Comparison of ENCODE assay signal across 15 cellular contexts in the genomic region with DNA sequence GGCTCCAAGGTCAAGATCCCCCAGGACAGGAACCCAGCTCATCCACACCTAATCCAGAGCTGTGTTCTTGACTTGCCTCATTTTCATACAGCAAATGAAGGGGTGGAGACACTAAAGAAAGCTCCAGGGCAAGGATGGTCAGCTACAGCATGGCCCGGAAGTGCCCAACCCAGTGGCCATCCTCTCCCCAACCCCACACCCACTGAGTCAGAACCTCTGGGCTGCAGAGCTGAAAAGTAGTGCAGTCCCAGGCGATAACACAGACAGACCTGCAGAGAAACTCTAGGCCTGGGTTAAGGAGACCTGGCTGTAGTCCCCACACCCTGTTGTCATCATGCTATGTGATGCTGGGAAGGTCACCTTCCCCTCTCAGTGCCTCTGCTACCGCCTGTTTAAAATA.
DNase-seq lines count a peak whose midpoint lies in the region; ATAC-seq and TF ChIP-seq lines count a peak whose summit lies in the region.
"Had no signal": no experiment of that assay in that cellular context is flagged by ENCODE, and none has a peak within 500 bp of the region (broad histone marks: within the 10 kb centered on the region; RNA-seq: fewer than 3 reads in every experiment).

No MANE protein-coding gene starts in this region.

- DNase-seq in MCF 10A (ENCODE audit: unreplicated experiment) (peak; percentile 63), breast epithelium (ENCODE audit: low spot score in 2 of 2) (no peak), PC-3 (peak; percentile 30), A673 (ENCODE audit: low spot score) (no peak)
- DNase-seq: NCI-H1417 treated with DMSO at 0.1 percent for 48 hours, NCI-H2227 treated with DMSO at 0.1 percent for 48 hours had no signal

- no peak overlapping the region for H3K4me3 Mint-ChIP-seq in MCF 10A (ENCODE audit: unreplicated experiment)
- H3K4me3 Mint-ChIP-seq: CD4-positive, CD25-positive, alpha-beta regulatory T cell had no signal

- BruUV-seq in MCF 10A (replicated peaks; lab: Mats Ljungman, UMichigan) (no TSS peak), PC-3 (replicated peaks; lab: Mats Ljungman, UMichigan) (no TSS peak), A673 (replicated peaks; lab: Mats Ljungman, UMichigan) (no TSS peak)

- H3K4me1 ChIP-seq in breast epithelium: no peaks in the 10 kb centered on the region
- H3K4me1 ChIP-seq in PC-3 (ENCODE audit: insufficient read depth, low read length): peaks cover 10% of the 10 kb centered on the region
- H3K4me1 ChIP-seq in A673 (ENCODE audit: insufficient read depth, low read length, poor library complexity, severe bottlenecking): peaks cover 31% of the 10 kb centered on the region

- peaks cover 4% of the 10 kb centered on the region for H3K4me1 Mint-ChIP-seq in MCF 10A (ENCODE audit: insufficient read depth, unreplicated experiment)
- H3K4me1 Mint-ChIP-seq: CD4-positive, CD25-positive, alpha-beta regulatory T cell had no signal

- no peaks in the 10 kb centered on the region for H4K20me1 ChIP-seq in PC-3 (ENCODE audit: low read length)

- H3F3A ChIP-seq in PC-3 (ENCODE audit: low read length, unreplicated experiment): no peaks in the 10 kb centered on the region

- no peaks in the 10 kb centered on the region for H3K27me3 Mint-ChIP-seq in MCF 10A (ENCODE audit: insufficient read depth, unreplicated experiment)
- H3K27me3 Mint-ChIP-seq: IgD-negative memory B cell had no signal

- TF ChIP-seq POLR2A in breast epithelium (IDR thresholded peaks at IDR 0.05): no peak

- H3K9ac ChIP-seq in PC-3 (ENCODE audit: low read length): no peak overlapping the region
- H3K9ac ChIP-seq: BLaER1, SK-N-SH had no signal

- H3K27me3 ChIP-seq in breast epithelium (no peaks in the 10 kb centered on the region), PC-3 (ENCODE audit: low read length) (no peaks in the 10 kb centered on the region), A673 (replicated peaks; ENCODE audit: insufficient read depth, low read depth, low read length, poor library complexity) (peaks cover 38% of the 10 kb centered on the region)
- H3K27me3 ChIP-seq: BLaER1 had no signal

- no peaks in the 10 kb centered on the region for H3K9me2 ChIP-seq in PC-3 (replicated peaks; ENCODE audit: low read length)
- H3K9me2 ChIP-seq: SK-N-SH had no signal

- H3K9me3 ChIP-seq in breast epithelium (no peaks in the 10 kb centered on the region), PC-3 (ENCODE audit: low read length) (no peaks in the 10 kb centered on the region), A673 (ENCODE audit: low read depth, low read length, poor library complexity, severe bottlenecking) (no peaks in the 10 kb centered on the region)
- H3K9me3 ChIP-seq: BLaER1, SK-N-SH had no signal

- POLR2A ChIA-PET in MCF 10A (lab: Yijun Ruan, JAX): interaction anchor here (0.6 to 1.4 kb wide), 5 partner anchors 10 to 97 kb away, joined by 3 to 8 read pairs (median 4); a partner anchor contains a TSS
- POLR2A ChIA-PET in PC-3 (lab: Charles Lee; ENCODE audit: unreplicated experiment): no interaction called here
- POLR2A ChIA-PET in A673 (lab: Charles Lee; ENCODE audit: low non-redundant PET): no interaction called here

- H3K36me3 Mint-ChIP-seq in MCF 10A (ENCODE audit: insufficient read depth, unreplicated experiment): no peaks in the 10 kb centered on the region
- H3K36me3 Mint-ChIP-seq: CD4-positive, CD25-positive, alpha-beta regulatory T cell; IgD-negative memory B cell had no signal

- no peak overlapping the region for H3K4me3 ChIP-seq in breast epithelium
- H3K4me3 ChIP-seq in PC-3 (ENCODE audit: low read length): no peak overlapping the region
- H3K4me3 ChIP-seq in A673 (ENCODE audit: low read depth, low read length, poor library complexity, severe bottlenecking): no peak overlapping the region
- H3K4me3 ChIP-seq: BLaER1 had no signal

- TF ChIP-seq CTCF in MCF 10A (IDR thresholded peaks at IDR 0.05; ENCODE audit: unreplicated experiment): no peak
- TF ChIP-seq CTCF in breast epithelium (IDR thresholded peaks at IDR 0.05): no peak
- no peak for TF ChIP-seq CTCF in PC-3 (conservative IDR thresholded peaks at IDR 0.05; ENCODE audit: low read depth, low read length)
- no peak for TF ChIP-seq CTCF in A673 (conservative IDR thresholded peaks at IDR 0.05; ENCODE audit: low read depth, low read length)

- H3K36me3 ChIP-seq in breast epithelium (no peaks in the 10 kb centered on the region), PC-3 (ENCODE audit: low read depth, low read length) (no peaks in the 10 kb centered on the region), A673 (ENCODE audit: insufficient read depth, low read length, poor library complexity, severe bottlenecking) (no peaks in the 10 kb centered on the region)
- H3K36me3 ChIP-seq: BLaER1 had no signal

- H2AFZ ChIP-seq in PC-3 (ENCODE audit: low read length): no peak overlapping the region

- CTCF ChIA-PET in MCF 10A (lab: Yijun Ruan, JAX): interaction anchor here (0.5 to 3.8 kb wide), 39 partner anchors 9 to 384 kb away, joined by 3 to 89 read pairs (median 4); a partner anchor contains a TSS
- CTCF ChIA-PET in PC-3 (lab: Charles Lee): interaction anchor here (0.5 to 1.5 kb wide), 3 partner anchors 156 to 206 kb away, joined by 3 to 8 read pairs (median 5); no protein-coding TSS in a partner anchor
- CTCF ChIA-PET in A673 (lab: Charles Lee): interaction anchor here (0.9 kb wide), 1 partner anchor 86 kb away, joined by 3 read pairs; no protein-coding TSS in a partner anchor

- H3K79me2 ChIP-seq in PC-3 (ENCODE audit: low read length): no peaks in the 10 kb centered on the region

- H3K27ac ChIP-seq in breast epithelium (no peak overlapping the region), PC-3 (ENCODE audit: low read length) (no peak overlapping the region), A673 (ENCODE audit: low read depth, low read length, poor library complexity, severe bottlenecking) (no peak overlapping the region)
- H3K27ac ChIP-seq: 22Rv1, BLaER1 had no signal

- H3K4me2 ChIP-seq in PC-3 (ENCODE audit: low read length): no peak overlapping the region
- H3K4me2 ChIP-seq: SK-N-SH had no signal

- H3K27ac Mint-ChIP-seq in MCF 10A (ENCODE audit: low read depth, unreplicated experiment): no peak overlapping the region
- H3K27ac Mint-ChIP-seq: CD4-positive, CD25-positive, alpha-beta regulatory T cell; IgD-negative memory B cell had no signal

- intact Hi-C loops in MCF 10A (cut with micrococcal nuclease) (loop anchor here (2.0 to 5.0 kb wide), 3 partner anchors 83 to 315 kb away; no protein-coding TSS in a partner anchor), breast epithelium (cut with DNase I; ENCODE audit: low total_unique reads) (no loop called here), PC-3 (cut with micrococcal nuclease) (loop anchor here (2.0 kb wide), 2 partner anchors 187 to 317 kb away; no protein-coding TSS in a partner anchor), A673 (cut with micrococcal nuclease; ENCODE audit: unreplicated experiment) (loop anchor here (5.0 kb wide), 1 partner anchor 320 kb away; no protein-coding TSS in a partner anchor)

- peak; percentile 54 for ATAC-seq in PC-3
- ATAC-seq in esophagus mucosa: peak; percentile 81
- no peak for ATAC-seq in HG03175 (IDR thresholded peaks at IDR 0.05; ENCODE audit: unreplicated experiment)
- no peak for ATAC-seq in GM18868 (IDR thresholded peaks at IDR 0.05; ENCODE audit: unreplicated experiment)
- no peak for ATAC-seq in GM19455 (IDR thresholded peaks at IDR 0.05; ENCODE audit: unreplicated experiment)

- no peaks in the 10 kb centered on the region for H3K9me3 Mint-ChIP-seq in MCF 10A (ENCODE audit: unreplicated experiment)
- H3K9me3 Mint-ChIP-seq: CD4-positive, CD25-positive, alpha-beta regulatory T cell; IgD-negative memory B cell had no signal

Comparison
In these comparisons a context has a peak if more than half of its experiments do, and no peak if none do; other contexts are left out.
1. DNase-seq: peak in MCF 10A (single experiment) and PC-3 (single experiment); none in breast epithelium (0 of 2) and A673 (single experiment).
2. ATAC-seq: peak in PC-3 (single experiment) and esophagus mucosa (single experiment); none in HG03175 (single experiment), GM18868 (single experiment) and GM19455 (single experiment).